28 cellular contexts compared by ENCODE assay signal in genomic region chr6:35183281-35183680, GRCh38. TPM values are rescaled to one million over a fixed set of nuclear protein-coding genes. Genes with fewer than 3 reads are reported as not detected.
"Had no signal": no experiment of that assay in that cellular context is flagged by ENCODE, and none has a peak within 500 bp of the region (broad histone marks: within the 10 kb centered on the region; RNA-seq: fewer than 3 reads in every experiment).

No MANE protein-coding gene starts in this region.

- H3K4me3 ChIP-seq: coronary artery, mucosa of descending colon, ovary, psoas muscle, right lobe of liver, suprapubic skin, upper lobe of right lung had no signal

- H3K4me3 Mint-ChIP-seq: activated naive CD8-positive, alpha-beta T cell; memory B cell; naive B cell; stimulated activated naive CD8-positive, alpha-beta T cell treated with anti-CD3 and anti-CD28 coated beads, Interleukin-15, amount 100 ng/mL, for 72 hours had no signal

- H3K36me3 ChIP-seq: ovary, right lobe of liver, suprapubic skin, upper lobe of right lung had no signal

- H3K4me1 Mint-ChIP-seq: memory B cell; stimulated activated naive CD8-positive, alpha-beta T cell treated with anti-CD3 and anti-CD28 coated beads, Interleukin-15, amount 100 ng/mL, for 72 hours had no signal

- H3K9me3 Mint-ChIP-seq: memory B cell; naive B cell; stimulated activated naive CD8-positive, alpha-beta T cell treated with anti-CD3 and anti-CD28 coated beads, Interleukin-15, amount 100 ng/mL, for 72 hours had no signal

- H3K27me3 ChIP-seq: ovary, right lobe of liver, suprapubic skin, upper lobe of right lung had no signal

- H3K36me3 Mint-ChIP-seq: activated naive CD8-positive, alpha-beta T cell; memory B cell had no signal

- H3K27ac Mint-ChIP-seq: activated naive CD8-positive, alpha-beta T cell; memory B cell; naive B cell had no signal

- DNase-seq: activated CD4-positive, CD25-positive, alpha-beta regulatory T cell treated with anti-CD3 and anti-CD28 coated beads, Interleukin-2, amount 50 U/mL, for 72 hours; activated CD8-positive, alpha-beta memory T cell treated with anti-CD3 and anti-CD28 coated beads for 24 hours; activated CD8-positive, alpha-beta memory T cell treated with anti-CD3 and anti-CD28 coated beads, Interleukin-2, amount 50 U/mL, for 48 hours; activated effector memory CD4-positive, alpha-beta T cell treated with Interleukin-2 at 50 U/mL for 16 hours; activated T-cell treated with anti-CD3 and anti-CD28 coated beads, Interleukin-2, amount 50 U/mL, for 48 hours; amniotic stem cell; central memory CD4-positive, alpha-beta T cell; foreskin melanocyte; glutamatergic neuron; mucosa of descending colon; naive B cell; ovary; psoas muscle; right lobe of liver; small intestine; stimulated activated CD4-positive, alpha-beta T cell treated with anti-CD3 and anti-CD28 coated beads, Interleukin-15, amount 100 ng/mL, for 24 hours; stimulated activated CD4-positive, alpha-beta T cell treated with anti-CD3 and anti-CD28 coated beads, Interleukin-4, amount 100 ng/mL, for 1 hour; stimulated activated naive CD8-positive, alpha-beta T cell treated with anti-CD3 and anti-CD28 coated beads, Interleukin-15, amount 100 ng/mL, for 72 hours; T-helper 2 cell; upper lobe of right lung had no signal

- ATAC-seq: left lobe of liver; mucosa of descending colon; psoas muscle; right lobe of liver; stimulated activated naive CD8-positive, alpha-beta T cell treated with anti-CD3 and anti-CD28 coated beads, Interleukin-15, amount 100 ng/mL, for 72 hours; upper lobe of right lung had no signal

- H3K27ac ChIP-seq: ovary, psoas muscle, right lobe of liver, suprapubic skin, upper lobe of right lung, VCaP had no signal

- H3K9me3 ChIP-seq: mucosa of descending colon, ovary, psoas muscle, right lobe of liver, suprapubic skin, upper lobe of right lung had no signal

RNA-seq across cellular contexts. Expression of gene TCP11, which starts 42.1 kb away (rescaled TPM):
- total RNA-seq: epithelial cell of proximal tubule, left lobe of liver, mucosa of descending colon, psoas muscle, upper lobe of right lung had no signal
- polyA plus RNA-seq: keratinocyte, small intestine had no signal
